ENCODE assay signal across 20 cellular contexts in the genomic region with DNA sequence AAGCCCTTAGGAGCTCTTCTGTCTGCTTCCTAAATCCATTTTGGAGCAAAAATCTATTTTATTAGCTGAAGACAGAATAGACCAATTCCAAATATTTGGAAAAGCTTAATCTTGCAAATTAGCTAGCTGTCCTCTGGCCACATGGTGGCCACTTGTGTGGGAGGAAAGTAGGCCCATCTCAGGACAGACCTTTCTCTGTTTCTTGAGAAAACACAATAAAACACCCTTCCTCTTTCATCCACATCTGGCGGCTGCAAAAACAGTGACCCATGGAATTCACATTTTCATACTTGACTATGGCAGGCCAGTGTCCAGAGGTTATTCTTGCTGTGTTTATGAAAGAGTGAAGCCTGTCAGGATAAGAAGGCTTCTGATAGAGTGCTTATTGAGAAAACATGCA.
DNase-seq lines count a peak whose midpoint lies in the region; ATAC-seq and TF ChIP-seq lines count a peak whose summit lies in the region.
"Had no signal": no experiment of that assay in that cellular context is flagged by ENCODE, and none has a peak within 500 bp of the region (broad histone marks: within the 10 kb centered on the region; RNA-seq: fewer than 3 reads in every experiment).

No MANE protein-coding gene starts in this region.

- H3F3A ChIP-seq in GM23248 (ENCODE audit: insufficient read depth) = peaks cover 18% of the 10 kb centered on the region; the same call in 1 of the 2 replicates

- ATAC-seq in heart left ventricle (no peak), sciatic nerve (peak; percentile 85)
- ATAC-seq: A549, HCT116 had no signal

- 81 to 89% (median 83%) methylated on average over 1 of the region's 1 CpG for WGBS in heart left ventricle, 4 donors
- 94% methylated on average over 1 of the region's 1 CpG for WGBS in esophagus muscularis mucosa
- 96 to 100% methylated on average over 1 of the region's 1 CpG for WGBS in GM23248 (ENCODE audit: low coverage in 1 of 2, low lambda C conversion rate in 2 of 2, missing lambda C conversion rate in 2 of 2), 2 experiments

- peaks cover 11% of the 10 kb centered on the region for H3K9me3 ChIP-seq in left ventricle myocardium inferior (replicated peaks)
- peaks cover 0 to 13% (median 0%) of the 10 kb centered on the region in 12 donors for H3K9me3 ChIP-seq in heart left ventricle
- H3K9me3 ChIP-seq in esophagus muscularis mucosa = no peaks in the 10 kb centered on the region
- no peaks in the 10 kb centered on the region for H3K9me3 ChIP-seq in Peyer's patch
- H3K9me3 ChIP-seq in GM23248 (ENCODE audit: low read depth) = no peaks in the 10 kb centered on the region
- H3K9me3 ChIP-seq: A549, BE2C had no signal

- no peak for TF ChIP-seq POLR2A in heart left ventricle (IDR thresholded peaks at IDR 0.05)
- TF ChIP-seq POLR2A in esophagus muscularis mucosa (IDR thresholded peaks at IDR 0.05; ENCODE audit: low read depth) = no peak
- TF ChIP-seq POLR2A in Peyer's patch (IDR thresholded peaks at IDR 0.05) = no peak

- H3K36me3 ChIP-seq in left ventricle myocardium inferior (no peaks in the 10 kb centered on the region), heart left ventricle (no peaks in the 10 kb centered on the region), esophagus muscularis mucosa (no peaks in the 10 kb centered on the region), Peyer's patch (no peaks in the 10 kb centered on the region), GM23248 (ENCODE audit: low read depth) (no peaks in the 10 kb centered on the region)
- H3K36me3 ChIP-seq: BE2C; BLaER1 treated with 17β-estradiol and CSF1 and Interleukin-3, amounts not matched to agents 10 nM and 100 nM had no signal

- H4K20me1 ChIP-seq in GM23248 (ENCODE audit: insufficient read depth) = no peaks in the 10 kb centered on the region
- H4K20me1 ChIP-seq: BLaER1 treated with 17β-estradiol and CSF1 and Interleukin-3, amounts not matched to agents 10 nM and 100 nM had no signal

- intact Hi-C loops in left ventricle myocardium inferior (cut with micrococcal nuclease) (no loop called here), heart left ventricle (cut with DNase I) (loop anchor here in 1 of 10 donors (5.0 kb wide), 1 partner anchor 273 kb away; a partner anchor contains a TSS), esophagus muscularis mucosa (cut with DNase I) (no loop called here), sciatic nerve (cut with DNase I) (no loop called here)

- H3K9ac ChIP-seq in GM23248 = no peak overlapping the region
- H3K9ac ChIP-seq: BLaER1 treated with 17β-estradiol and CSF1 and Interleukin-3, amounts not matched to agents 10 nM and 100 nM had no signal

- no peak for DNase-seq in left ventricle myocardium inferior
- no peak for DNase-seq in heart left ventricle
- DNase-seq in esophagus muscularis mucosa (ENCODE audit: extremely low spot score) = peak; percentile 90
- DNase-seq in medulla oblongata (ENCODE audit: extremely low spot score) = peak; percentile 4
- no peak for DNase-seq in sciatic nerve (ENCODE audit: low spot score)
- DNase-seq in Peyer's patch = no peak
- no peak for DNase-seq in GM23248
- no peak for DNase-seq in GF-D8 (lab: John Stamatoyannopoulos, UW)
- DNase-seq: 8988T; ACHN; AML-193; BE2C; CD4-positive, alpha-beta T cell; CD8-positive, alpha-beta memory T cell; DMS 273 treated with DMSO at 0.1 percent for 48 hours; DMS79 treated with DMSO at 0.1 percent for 48 hours; H7 had no signal

- H3K9me2 ChIP-seq in GM23248 (ENCODE audit: insufficient read depth) = no peaks in the 10 kb centered on the region

- no peaks in the 10 kb centered on the region for H3K79me2 ChIP-seq in GM23248 (ENCODE audit: insufficient read depth)

- H2AFZ ChIP-seq in GM23248 = no peak overlapping the region

- H3K27ac ChIP-seq in left ventricle myocardium inferior (replicated peaks) = peak overlapping the region; percentile 80
- peak overlapping the region in 4 of 12 donors; percentile 10 to 76 (median 47) for H3K27ac ChIP-seq in heart left ventricle
- no peak overlapping the region for H3K27ac ChIP-seq in esophagus muscularis mucosa (replicated peaks in 1 of 4)
- H3K27ac ChIP-seq in Peyer's patch = no peak overlapping the region
- H3K27ac ChIP-seq in GM23248 = no peak overlapping the region
- H3K27ac ChIP-seq: A549; BLaER1 treated with 17β-estradiol and CSF1 and Interleukin-3, amounts not matched to agents 10 nM and 100 nM had no signal

- in situ Hi-C loops in GM23248 (cut with MboI) = no loop called here

- no peaks in the 10 kb centered on the region for H3K27me3 ChIP-seq in left ventricle myocardium inferior (ENCODE audit: low read depth)
- no peaks in the 10 kb centered on the region for H3K27me3 ChIP-seq in heart left ventricle
- H3K27me3 ChIP-seq in esophagus muscularis mucosa = no peaks in the 10 kb centered on the region
- H3K27me3 ChIP-seq in Peyer's patch = no peaks in the 10 kb centered on the region
- H3K27me3 ChIP-seq in GM23248 (replicated peaks; ENCODE audit: insufficient read depth) = no peaks in the 10 kb centered on the region
- H3K27me3 ChIP-seq: BE2C; BLaER1 treated with 17β-estradiol and CSF1 and Interleukin-3, amounts not matched to agents 10 nM and 100 nM had no signal

- H3K4me3 ChIP-seq in left ventricle myocardium inferior = no peak overlapping the region
- no peak overlapping the region for H3K4me3 ChIP-seq in heart left ventricle
- no peak overlapping the region for H3K4me3 ChIP-seq in esophagus muscularis mucosa
- no peak overlapping the region for H3K4me3 ChIP-seq in Peyer's patch
- no peak overlapping the region for H3K4me3 ChIP-seq in GM23248
- H3K4me3 ChIP-seq: A549; BLaER1 treated with 17β-estradiol and CSF1 and Interleukin-3, amounts not matched to agents 10 nM and 100 nM had no signal

- H3K4me1 ChIP-seq in left ventricle myocardium inferior = peaks cover 38% of the 10 kb centered on the region
- H3K4me1 ChIP-seq in heart left ventricle = peaks cover 0 to 34% (median 19%) of the 10 kb centered on the region in 12 donors
- no peaks in the 10 kb centered on the region for H3K4me1 ChIP-seq in esophagus muscularis mucosa
- no peaks in the 10 kb centered on the region for H3K4me1 ChIP-seq in Peyer's patch
- peaks cover 16% of the 10 kb centered on the region for H3K4me1 ChIP-seq in GM23248 (ENCODE audit: insufficient read depth)
- H3K4me1 ChIP-seq: BE2C; BLaER1 treated with 17β-estradiol and CSF1 and Interleukin-3, amounts not matched to agents 10 nM and 100 nM had no signal

- TF ChIP-seq CTCF in left ventricle myocardium inferior (IDR thresholded peaks at IDR 0.05; ENCODE audit: borderline replicate concordance) (no peak), heart left ventricle (IDR thresholded peaks at IDR 0.05) (no peak), esophagus muscularis mucosa (IDR thresholded peaks at IDR 0.05) (no peak), Peyer's patch (IDR thresholded peaks at IDR 0.05) (no peak)

- no peak for TF ChIP-seq EP300 in esophagus muscularis mucosa (IDR thresholded peaks at IDR 0.05)

- no peak overlapping the region for H3K4me2 ChIP-seq in GM23248 (ENCODE audit: unreplicated experiment)
- H3K4me2 ChIP-seq: A549; BLaER1 treated with 17β-estradiol and CSF1 and Interleukin-3, amounts not matched to agents 10 nM and 100 nM had no signal

Comparison
In these comparisons a context has a peak if more than half of its experiments do, and no peak if none do; other contexts are left out.
1. DNase-seq: peak in esophagus muscularis mucosa (single experiment) and medulla oblongata (single experiment); none in left ventricle myocardium inferior (single experiment), heart left ventricle (0 of 5), sciatic nerve (single experiment), Peyer's patch (0 of 3), GM23248 (single experiment) and GF-D8 (single experiment).